13 cellular contexts compared by ENCODE assay signal in the genomic region with DNA sequence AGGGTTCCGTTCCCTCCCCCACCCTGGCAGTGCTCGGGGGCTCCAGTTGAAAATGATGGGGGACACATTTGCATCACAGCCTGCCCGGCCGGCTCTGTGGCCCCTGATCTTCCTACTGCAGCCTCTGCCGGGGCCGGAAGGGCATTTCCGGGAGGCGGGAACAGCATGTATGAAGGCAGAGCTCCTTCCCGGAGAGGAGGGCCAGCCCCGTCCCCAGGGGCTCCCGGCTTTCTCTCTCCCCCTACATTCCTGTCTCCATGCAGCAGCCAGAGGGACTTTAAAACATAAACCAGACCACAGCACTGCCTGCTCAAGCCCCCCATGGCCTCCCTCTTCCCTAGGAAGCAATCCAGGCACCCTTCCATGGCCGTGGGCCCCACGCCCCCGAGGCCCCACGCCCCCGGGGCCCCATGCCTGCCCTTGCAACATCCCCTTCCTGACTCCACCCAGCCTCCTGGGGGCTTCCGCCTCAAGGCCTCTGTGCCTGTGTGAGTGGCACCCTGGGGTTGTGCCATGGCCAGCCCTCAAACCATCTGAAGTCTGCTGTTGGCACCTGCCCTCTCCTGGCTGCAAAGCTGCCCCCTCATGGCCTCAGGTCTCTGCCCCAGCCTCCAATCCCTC.
DNase-seq lines count a peak whose midpoint lies in the region; FAIRE-seq and TF ChIP-seq lines count a peak whose summit lies in the region.
"Had no signal": no experiment of that assay in that cellular context is flagged by ENCODE, and none has a peak within 500 bp of the region (broad histone marks: within the 10 kb centered on the region; RNA-seq: fewer than 3 reads in every experiment).

No MANE protein-coding gene starts in this region.

- no peak overlapping the region for H3K4me3 Mint-ChIP-seq in activated T-cell treated with anti-CD3 and anti-CD28 coated beads, Interleukin-2, amount 50 U/mL, for 24 hours
- H3K4me3 Mint-ChIP-seq in nephron progenitor cell = no peak overlapping the region
- H3K4me3 Mint-ChIP-seq: activated CD8-positive, alpha-beta memory T cell treated with anti-CD3 and anti-CD28 coated beads, Interleukin-2, amount 10 ng/mL, durations not matched to agents 7 days and 5 days had no signal

- FAIRE-seq in endothelial cell of umbilical vein (lab: Jason Lieb, UNC) = no peak

- no peak for TF ChIP-seq POLR2A in endothelial cell of umbilical vein (IDR thresholded peaks at IDR 0.05; ENCODE audit: low read depth, low read length)

- H3K36me3 ChIP-seq in endothelial cell of umbilical vein (ENCODE audit: control insufficient read depth in 2 of 2, extremely low read depth in 1 of 2, insufficient read depth in 2 of 2, low read length in 2 of 2) (no peaks in the 10 kb centered on the region), urinary bladder (ENCODE audit: insufficient read depth) (no peaks in the 10 kb centered on the region)

- no TSS peak for BruUV-seq in endothelial cell of umbilical vein (replicated peaks; lab: Mats Ljungman, UMichigan)

- H3K4me2 ChIP-seq in endothelial cell of umbilical vein (ENCODE audit: insufficient read depth, low read length) = peak overlapping the region; percentile 8

- 21% methylated on average over 17 of the region's 17 CpGs for WGBS in urinary bladder

- no peaks in the 10 kb centered on the region for H3K9me1 ChIP-seq in endothelial cell of umbilical vein (replicated peaks; ENCODE audit: control insufficient read depth, extremely low read depth, insufficient read depth, low read length)

- H3K27ac ChIP-seq in endothelial cell of umbilical vein (ENCODE audit: insufficient read depth, low read depth, low read length) (no peak overlapping the region), urinary bladder (ENCODE audit: low read depth) (peak overlapping the region; percentile 64)

- H3K9me3 Mint-ChIP-seq in activated T-cell treated with anti-CD3 and anti-CD28 coated beads, Interleukin-2, amount 50 U/mL, for 24 hours = peaks cover 4% of the 10 kb centered on the region
- peaks cover 39% of the 10 kb centered on the region for H3K9me3 Mint-ChIP-seq in nephron progenitor cell

- H3K9ac ChIP-seq in endothelial cell of umbilical vein (replicated peaks; ENCODE audit: extremely low read depth, insufficient read depth, low read length) = no peak overlapping the region

- CTCF ChIA-PET in endothelial cell of umbilical vein (lab: Charles Lee) = no interaction called here

- intact Hi-C loops in endothelial cell of umbilical vein (cut with micrococcal nuclease) = no loop called here

- H3K36me3 Mint-ChIP-seq in activated T-cell treated with anti-CD3 and anti-CD28 coated beads, Interleukin-2, amount 50 U/mL, for 24 hours (ENCODE audit: low read depth) = peaks cover 12% of the 10 kb centered on the region
- H3K36me3 Mint-ChIP-seq in nephron progenitor cell (ENCODE audit: low read depth) = peaks cover 10% of the 10 kb centered on the region
- H3K36me3 Mint-ChIP-seq: activated CD8-positive, alpha-beta memory T cell treated with anti-CD3 and anti-CD28 coated beads, Interleukin-2, amount 10 ng/mL, durations not matched to agents 7 days and 5 days had no signal

- H3K27ac Mint-ChIP-seq in activated T-cell treated with anti-CD3 and anti-CD28 coated beads, Interleukin-2, amount 50 U/mL, for 24 hours = peak overlapping the region; percentile 44
- H3K27ac Mint-ChIP-seq in nephron progenitor cell = no peak overlapping the region
- H3K27ac Mint-ChIP-seq: activated CD8-positive, alpha-beta memory T cell treated with anti-CD3 and anti-CD28 coated beads, Interleukin-2, amount 10 ng/mL, durations not matched to agents 7 days and 5 days had no signal

- dilution Hi-C loops in endothelial cell of umbilical vein (cut with MboI; ENCODE audit: extremely low pct_ligation_motif_present, low sequenced_read_pairs) = no loop called here

- no peaks in the 10 kb centered on the region for H3K9me3 ChIP-seq in endothelial cell of umbilical vein (replicated peaks; ENCODE audit: control insufficient read depth, insufficient read depth, low read length)

- no peak for DNase-seq in activated T-cell treated with anti-CD3 and anti-CD28 coated beads, Interleukin-2, amount 50 U/mL, for 24 hours
- no peak for DNase-seq in activated T-cell treated with anti-CD3 and anti-CD28 coated beads, Interleukin-2, amount 50 U/mL, for 1 hour
- no peak for DNase-seq in endothelial cell of umbilical vein (ENCODE audit: low read depth, low spot score)
- peak; percentile 45 for DNase-seq in mucosa of gallbladder (ENCODE audit: low spot score)
- no peak for DNase-seq in nephron progenitor cell
- DNase-seq in NCI-H510A treated with DMSO at 0.1 percent for 48 hours (lab: John Stamatoyannopoulos, UW) = no peak
- DNase-seq in DMS79 (lab: John Stamatoyannopoulos, UW) = no peak
- DNase-seq: ACHN; activated CD8-positive, alpha-beta memory T cell treated with anti-CD3 and anti-CD28 coated beads, Interleukin-2, amount 10 ng/mL, durations not matched to agents 7 days and 5 days; islet precursor cell; NCI-H1105; stimulated activated CD4-positive, alpha-beta T cell treated with anti-CD3 and anti-CD28 coated beads, Interleukin-15, amount 100 ng/mL, for 24 hours had no signal

- no peaks in the 10 kb centered on the region for H4K20me1 ChIP-seq in endothelial cell of umbilical vein (replicated peaks; ENCODE audit: control insufficient read depth, extremely low read depth, insufficient read depth, low read length)

- no peaks in the 10 kb centered on the region for H3K27me3 Mint-ChIP-seq in activated T-cell treated with anti-CD3 and anti-CD28 coated beads, Interleukin-2, amount 50 U/mL, for 24 hours
- peaks cover 15% of the 10 kb centered on the region for H3K27me3 Mint-ChIP-seq in nephron progenitor cell (ENCODE audit: low read depth, poor library complexity)

- H2AFZ ChIP-seq in endothelial cell of umbilical vein (ENCODE audit: low read depth, low read length) = no peak overlapping the region

- H3K4me3 ChIP-seq in endothelial cell of umbilical vein (replicated peaks in 1 of 3; ENCODE audit: insufficient read depth in 1 of 3, low read depth in 1 of 3, low read length in 3 of 3) = no peak overlapping the region
- H3K4me3 ChIP-seq in urinary bladder (ENCODE audit: low read depth, low read length) = no peak overlapping the region

- POLR2A ChIA-PET in endothelial cell of umbilical vein (lab: Charles Lee) = no interaction called here

- H3K4me1 Mint-ChIP-seq in activated T-cell treated with anti-CD3 and anti-CD28 coated beads, Interleukin-2, amount 50 U/mL, for 24 hours (ENCODE audit: low read depth) = peaks cover 30% of the 10 kb centered on the region
- peaks cover 33% of the 10 kb centered on the region for H3K4me1 Mint-ChIP-seq in nephron progenitor cell

- H3K4me1 ChIP-seq in endothelial cell of umbilical vein (ENCODE audit: control insufficient read depth, extremely low read depth, insufficient read depth, low read length) (peaks cover 3% of the 10 kb centered on the region), urinary bladder (ENCODE audit: insufficient read depth) (peaks cover 2% of the 10 kb centered on the region)

- no peaks in the 10 kb centered on the region for H3K79me2 ChIP-seq in endothelial cell of umbilical vein (ENCODE audit: control insufficient read depth, insufficient read depth, low read length)

- TF ChIP-seq CTCF in endothelial cell of umbilical vein (IDR thresholded peaks at IDR 0.05; ENCODE audit: extremely low read depth in 1 of 2, insufficient read depth in 1 of 2, low read depth in 1 of 2, low read length in 2 of 2) = no peak
- TF ChIP-seq CTCF in nephron progenitor cell (IDR thresholded peaks at IDR 0.05) = no peak

- peaks cover 7 to 13% of the 10 kb centered on the region in 2 experiments for H3K27me3 ChIP-seq in endothelial cell of umbilical vein (ENCODE audit: control insufficient read depth in 2 of 2, insufficient read depth in 2 of 2, low read length in 2 of 2)

TF ChIP-seq in endothelial cell of umbilical vein, 7 proteins besides CTCF, POLR2A, EP300 and RAD21:
- TF ChIP-seq GATA2 (IDR thresholded peaks at IDR 0.05; ENCODE audit: insufficient read depth, insufficient read length, low read depth, low read length) (no peak), MYC (IDR thresholded peaks at IDR 0.05; ENCODE audit: low read depth, low read length) (no peak), POLR2AphosphoS5 (IDR thresholded peaks at IDR 0.05; ENCODE audit: insufficient read depth, low read depth, low read length) (no peak), EZH2 (IDR thresholded peaks at IDR 0.05; ENCODE audit: borderline replicate concordance, low read depth, low read length, severe bottlenecking) (no peak), JUN (IDR thresholded peaks at IDR 0.05; ENCODE audit: borderline replicate concordance, insufficient read depth, insufficient read length, low read depth) (no peak), FOS (IDR thresholded peaks at IDR 0.05; ENCODE audit: borderline replicate concordance, insufficient read depth, low read length) (no peak)
- TF ChIP-seq, protein P1, sequence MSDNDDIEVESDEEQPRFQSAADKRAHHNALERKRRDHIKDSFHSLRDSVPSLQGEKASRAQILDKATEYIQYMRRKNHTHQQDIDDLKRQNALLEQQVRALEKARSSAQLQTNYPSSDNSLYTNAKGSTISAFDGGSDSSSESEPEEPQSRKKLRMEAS (IDR thresholded peaks at IDR 0.05; ENCODE audit: insufficient read depth, insufficient read length) = no peak
